5 cellular contexts compared by ENCODE assay signal in the genomic region with DNA sequence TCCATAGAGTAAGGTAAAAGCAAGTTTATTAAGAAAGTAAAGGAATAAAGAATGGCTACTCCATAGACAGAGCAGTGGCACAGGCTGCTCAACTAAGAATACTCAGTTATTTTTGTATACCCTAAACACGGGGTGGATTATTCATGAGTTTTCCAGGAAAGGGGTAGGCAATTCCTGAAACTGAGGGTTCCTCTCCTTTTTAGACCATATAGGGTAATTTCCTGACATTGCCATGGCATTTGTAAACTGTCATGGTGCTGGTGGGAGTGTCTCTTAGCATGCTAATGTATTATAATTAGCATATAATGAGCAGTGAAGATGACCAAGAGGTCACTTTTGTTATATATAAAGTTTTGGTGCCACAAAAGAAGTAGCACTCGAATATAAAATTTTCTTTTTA. TPM values are rescaled to one million over a fixed set of nuclear protein-coding genes. Genes with fewer than 3 reads are reported as not detected.
DNase-seq lines count a peak whose midpoint lies in the region; ATAC-seq and TF ChIP-seq lines count a peak whose summit lies in the region.
"Not testable (repeated sequence)": the region's sequence is repeated elsewhere in the genome, so short reads cannot be mapped to it uniquely, and the experiment has no call there.

No MANE protein-coding gene starts in this region.

- peak overlapping the region; percentile 27 for H3K27ac Mint-ChIP-seq in Caco-2 (ENCODE audit: unreplicated experiment)
- peak overlapping the region; percentile 8 to 59 for H3K27ac Mint-ChIP-seq in effector memory CD8-positive, alpha-beta T cell

- not testable (repeated sequence) for H3K4me3 Mint-ChIP-seq in Caco-2 (ENCODE audit: unreplicated experiment); effector memory CD8-positive, alpha-beta T cell

- WGBS in esophagus muscularis mucosa = 93% methylated on average over 2 of the region's 2 CpGs

- BruUV-seq in Caco-2 (replicated peaks; lab: Mats Ljungman, UMichigan); PC-9 (replicated peaks; lab: Mats Ljungman, UMichigan): not testable (repeated sequence)

- H3K27ac ChIP-seq in HUES6 (ENCODE audit: low read depth, low read length) = peak overlapping the region; percentile 71; the same call in 1 of the 2 replicates
- H3K27ac ChIP-seq in PC-9 = peak overlapping the region; percentile 35; the same call in 1 of the 2 replicates
- not testable (repeated sequence) for H3K27ac ChIP-seq in esophagus muscularis mucosa (replicated peaks in 1 of 4)

- ATAC-seq in effector memory CD8-positive, alpha-beta T cell (replicated peaks) = not testable (repeated sequence)

- POLR2A ChIA-PET in Caco-2 (lab: Charles Lee); PC-9 (lab: Charles Lee; ENCODE audit: unreplicated experiment): not testable (repeated sequence)

- H3K4me3 ChIP-seq in Caco-2 (ENCODE audit: low read depth, low read length); HUES6 (ENCODE audit: low read depth, low read length); PC-9; esophagus muscularis mucosa: not testable (repeated sequence)

- H3K27me3 Mint-ChIP-seq in Caco-2 (ENCODE audit: insufficient read depth, unreplicated experiment); effector memory CD8-positive, alpha-beta T cell: not testable (repeated sequence)

- TF ChIP-seq EP300 in esophagus muscularis mucosa (IDR thresholded peaks at IDR 0.05) = not testable (repeated sequence)

- H3F3A ChIP-seq in PC-9 (ENCODE audit: insufficient read depth, low read depth) = not testable (repeated sequence)

- not testable (repeated sequence) for H3K4me1 ChIP-seq in Caco-2, esophagus muscularis mucosa
- H3K4me1 ChIP-seq in HUES6 (ENCODE audit: control insufficient read depth, insufficient read depth, low read length) = peaks cover 20% of the 10 kb centered on the region; the same call in 1 of the 2 replicates
- peaks cover 10% of the 10 kb centered on the region for H3K4me1 ChIP-seq in PC-9 (replicated peaks; ENCODE audit: insufficient read depth)

- H2AFZ ChIP-seq in PC-9 = not testable (repeated sequence)

- peaks cover 21% of the 10 kb centered on the region for H3K4me1 Mint-ChIP-seq in Caco-2 (ENCODE audit: low read depth, unreplicated experiment)
- not testable (repeated sequence) for H3K4me1 Mint-ChIP-seq in effector memory CD8-positive, alpha-beta T cell (ENCODE audit: low read depth in 2 of 2)

- not testable (repeated sequence) for TF ChIP-seq CTCF in Caco-2 (IDR thresholded peaks at IDR 0.05; ENCODE audit: insufficient read depth in 1 of 2, low read depth in 1 of 2, low read length in 1 of 2, severe bottlenecking in 1 of 2, unreplicated experiment in 1 of 2); PC-9 (conservative IDR thresholded peaks at IDR 0.05); esophagus muscularis mucosa (IDR thresholded peaks at IDR 0.05)

- H3K79me2 ChIP-seq in PC-9 (ENCODE audit: low read depth) = not testable (repeated sequence)

- not testable (repeated sequence) for H3K9me2 ChIP-seq in PC-9 (ENCODE audit: insufficient read depth)

- not testable (repeated sequence) for H3K36me3 Mint-ChIP-seq in Caco-2 (ENCODE audit: insufficient read depth, unreplicated experiment); effector memory CD8-positive, alpha-beta T cell (ENCODE audit: insufficient read depth)

- H4K20me1 ChIP-seq in PC-9 (ENCODE audit: insufficient read depth) = not testable (repeated sequence)

- H3K4me2 ChIP-seq in PC-9 = not testable (repeated sequence)

- H3K9ac ChIP-seq in HUES6 (ENCODE audit: low read length) = peak overlapping the region; percentile 38

- H3K36me3 ChIP-seq in Caco-2 (ENCODE audit: control insufficient read depth, insufficient read depth, low read length); HUES6 (ENCODE audit: control insufficient read depth, insufficient read depth, low read length); PC-9 (ENCODE audit: low read depth): not testable (repeated sequence)
- peaks cover 0 to 40% (median 8%) of the 10 kb centered on the region in 4 donors for H3K36me3 ChIP-seq in esophagus muscularis mucosa

- CTCF ChIA-PET in Caco-2 (lab: Charles Lee); PC-9 (lab: Charles Lee): not testable (repeated sequence)

- DNase-seq in Caco-2; PC-9; effector memory CD8-positive, alpha-beta T cell: not testable (repeated sequence)
- DNase-seq in esophagus muscularis mucosa (ENCODE audit: extremely low spot score) = peak; percentile 19

- intact Hi-C loops in Caco-2 (cut with micrococcal nuclease; ENCODE audit: unreplicated experiment); PC-9 (cut with micrococcal nuclease; ENCODE audit: unreplicated experiment); esophagus muscularis mucosa (cut with DNase I): not testable (repeated sequence)

- H3K27me3 ChIP-seq in Caco-2 (replicated peaks; ENCODE audit: control insufficient read depth, insufficient read depth, low read length); HUES6 (ENCODE audit: control insufficient read depth, insufficient read depth, low read length); PC-9 (ENCODE audit: insufficient read depth, low read depth); esophagus muscularis mucosa: not testable (repeated sequence)

- H3K9me3 Mint-ChIP-seq in Caco-2 (ENCODE audit: unreplicated experiment); effector memory CD8-positive, alpha-beta T cell: not testable (repeated sequence)

- not testable (repeated sequence) for TF ChIP-seq POLR2A in esophagus muscularis mucosa (IDR thresholded peaks at IDR 0.05; ENCODE audit: low read depth)

- H3K9me3 ChIP-seq in Caco-2; HUES6 (ENCODE audit: control insufficient read depth, insufficient read depth, low read depth, low read length); PC-9 (ENCODE audit: insufficient read depth, low read depth); esophagus muscularis mucosa: not testable (repeated sequence)

RNA-seq across cellular contexts. Expression of gene ANKRD13C, which starts 12.0 kb away (rescaled TPM):
- total RNA-seq in Caco-2 (2022) = 13.1 and 14.4 TPM in 2 replicates
- total RNA-seq in PC-9 (2021) = 19.4 and 24.3 TPM in 2 replicates
- 10 to 100 TPM; 23.0 to 30.2 (median 26.5) TPM for total RNA-seq in esophagus muscularis mucosa

RNA-seq across cellular contexts. Expression of gene CTH, which starts 44.5 kb away (rescaled TPM):
- total RNA-seq in Caco-2 (2022) (11.1 and 14.0 TPM in 2 replicates), PC-9 (2021) (21.7 and 33.9 TPM in 2 replicates), esophagus muscularis mucosa (1 to 10 TPM; 1.1 to 5.0 (median 3.8) TPM)
